12 cellular contexts compared by ENCODE assay signal in genomic region chr12:130831876-130832405, GRCh38.
"Had no signal": no experiment of that assay in that cellular context is flagged by ENCODE, and none has a peak within 500 bp of the region (broad histone marks: within the 10 kb centered on the region; RNA-seq: fewer than 3 reads in every experiment).

No MANE protein-coding gene starts in this region.

- H3K27me3 Mint-ChIP-seq: activated CD4-positive, alpha-beta T cell treated with anti-CD3 and anti-CD28 coated beads, Interleukin-2, amount 10 ng/mL, durations not matched to agents 7 days and 5 days; activated T-helper 17 cell treated with anti-CD3 and anti-CD28 coated beads, Interleukin-2, amount 50 U/mL, for 72 hours; stimulated activated memory B cell treated with anti-CD40 and anti-IgM and Interleukin-4, amounts not matched to agents 10 μg/mL and 1 μg/mL and 100 μg/mL, for 72 hours had no signal

- H3K27ac Mint-ChIP-seq: activated CD4-positive, alpha-beta T cell treated with anti-CD3 and anti-CD28 coated beads, Interleukin-2, amount 10 ng/mL, durations not matched to agents 7 days and 5 days; stimulated activated memory B cell treated with anti-CD40 and anti-IgM and Interleukin-4, amounts not matched to agents 10 μg/mL and 1 μg/mL and 100 μg/mL, for 72 hours had no signal

- H3K27me3 ChIP-seq: ascending aorta, breast epithelium, heart left ventricle had no signal

- H3K27ac ChIP-seq: ascending aorta, heart left ventricle had no signal

- H3K36me3 ChIP-seq: ascending aorta, breast epithelium, heart left ventricle had no signal

- H3K4me1 ChIP-seq: ascending aorta, breast epithelium had no signal

- H3K4me3 ChIP-seq: ascending aorta, breast epithelium, heart left ventricle, lung had no signal

- ATAC-seq: stimulated activated memory B cell treated with anti-CD40 and anti-IgM and Interleukin-4, amounts not matched to agents 10 μg/mL and 1 μg/mL and 100 μg/mL, for 72 hours had no signal

- H3K9me3 Mint-ChIP-seq: activated CD4-positive, alpha-beta T cell treated with anti-CD3 and anti-CD28 coated beads, Interleukin-2, amount 10 ng/mL, durations not matched to agents 7 days and 5 days; activated T-helper 17 cell treated with anti-CD3 and anti-CD28 coated beads, Interleukin-2, amount 50 U/mL, for 72 hours; neural crest cell; stimulated activated memory B cell treated with anti-CD40 and anti-IgM and Interleukin-4, amounts not matched to agents 10 μg/mL and 1 μg/mL and 100 μg/mL, for 72 hours had no signal

- DNase-seq: activated CD4-positive, alpha-beta T cell treated with anti-CD3 and anti-CD28 coated beads, Interleukin-2, amount 10 ng/mL, durations not matched to agents 7 days and 5 days; activated naive CD4-positive, alpha-beta T cell treated with Interleukin-2 at 50 U/mL for 16 hours; cerebellar nuclear complex; heart left ventricle; left cardiac atrium; midbrain had no signal

- H3K4me3 Mint-ChIP-seq: activated CD4-positive, alpha-beta T cell treated with anti-CD3 and anti-CD28 coated beads, Interleukin-2, amount 10 ng/mL, durations not matched to agents 7 days and 5 days; activated T-helper 17 cell treated with anti-CD3 and anti-CD28 coated beads, Interleukin-2, amount 50 U/mL, for 72 hours; stimulated activated memory B cell treated with anti-CD40 and anti-IgM and Interleukin-4, amounts not matched to agents 10 μg/mL and 1 μg/mL and 100 μg/mL, for 72 hours had no signal

- H3K9me3 ChIP-seq: ascending aorta, breast epithelium, heart left ventricle had no signal
